9 cellular contexts compared by ENCODE assay signal in the genomic region with DNA sequence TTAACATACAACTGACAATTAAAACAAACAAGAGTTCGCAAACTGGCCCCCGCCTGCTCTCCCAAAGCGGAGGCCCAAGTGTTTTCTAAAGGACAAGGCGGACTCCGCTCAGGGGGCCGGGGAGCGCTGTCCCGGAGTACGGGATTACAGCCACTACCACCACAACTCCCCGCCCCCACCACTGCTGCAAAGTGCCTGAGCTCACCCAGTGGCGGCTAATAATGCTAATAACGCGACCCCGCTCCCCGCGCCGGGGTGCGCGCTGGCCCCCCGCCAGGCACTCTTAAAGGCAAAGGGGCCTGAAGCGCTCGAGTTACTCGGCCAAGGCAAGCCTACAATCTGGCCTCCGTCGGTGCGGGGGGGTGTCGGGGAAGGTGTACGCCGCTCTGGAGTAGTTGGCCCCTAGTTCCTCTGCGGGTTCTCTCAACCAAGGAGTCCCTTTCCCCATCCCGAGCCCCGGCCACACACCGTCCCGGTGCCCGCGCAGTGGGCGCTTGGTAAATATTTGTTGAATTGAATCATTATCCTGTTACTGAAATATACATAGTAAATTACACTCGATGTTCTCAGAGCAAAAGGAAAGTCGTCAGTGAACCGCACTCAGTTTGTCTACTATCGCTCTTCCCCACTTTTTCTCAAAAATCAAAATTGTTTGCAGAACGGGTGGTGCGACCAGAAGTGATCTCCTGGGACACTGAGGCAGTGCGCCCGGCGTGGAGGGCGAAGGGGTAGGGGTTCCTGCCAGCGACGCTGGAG. TPM values are rescaled to one million over a fixed set of nuclear protein-coding genes. Genes with fewer than 3 reads are reported as not detected.
DNase-seq lines count a peak whose midpoint lies in the region; ATAC-seq, FAIRE-seq and TF ChIP-seq lines count a peak whose summit lies in the region.
"Had no signal": no experiment of that assay in that cellular context is flagged by ENCODE, and none has a peak within 500 bp of the region (broad histone marks: within the 10 kb centered on the region; RNA-seq: fewer than 3 reads in every experiment).

No MANE protein-coding gene starts in this region.

- H3K4me1 ChIP-seq in Karpas-422 (ENCODE audit: low read length) (peaks cover 48% of the 10 kb centered on the region), body of pancreas (peaks cover 65% of the 10 kb centered on the region), kidney (ENCODE audit: control insufficient read depth in 1 of 2, insufficient read depth in 1 of 2, low read depth in 1 of 2, low read length in 2 of 2) (peaks cover 4 to 18% of the 10 kb centered on the region in 2 donors), stomach smooth muscle (ENCODE audit: control insufficient read depth, insufficient read depth, low read length) (peaks cover 26% of the 10 kb centered on the region)

- no peak overlapping the region for H2AFZ ChIP-seq in Karpas-422 (ENCODE audit: low read length)

- peak; percentile 47 to 54 (median 48) for TF ChIP-seq POLR2A in body of pancreas (IDR thresholded peaks at IDR 0.05)

- DNase-seq in CD1c-positive myeloid dendritic cell (ENCODE audit: extremely low spot score) (peak; percentile 41), Karpas-422 (peak; percentile 95), body of pancreas (peak; percentile 76 to 85 (median 83)), kidney (peak; percentile 90), NCI-H510A (lab: John Stamatoyannopoulos, UW) (no peak)
- DNase-seq in stimulated activated CD8-positive, alpha-beta memory T cell treated with anti-CD3 and anti-CD28 coated beads, Interleukin-4, amount 100 ng/mL, for 48 hours = no peak

- H3K9me3 ChIP-seq in Karpas-422 (ENCODE audit: low read length) (no peaks in the 10 kb centered on the region), body of pancreas (no peaks in the 10 kb centered on the region), kidney (ENCODE audit: control insufficient read depth in 1 of 2, low read length in 2 of 2) (no peaks in the 10 kb centered on the region), stomach smooth muscle (ENCODE audit: control insufficient read depth in 2 of 2, low read length in 2 of 2) (no peaks in the 10 kb centered on the region)

- H3K4me3 ChIP-seq in Karpas-422 (ENCODE audit: low read length) = peak overlapping the region; percentile 80
- H3K4me3 ChIP-seq in body of pancreas = peak overlapping the region in 1 of 2 donors; percentile 71
- peak overlapping the region; percentile 69 for H3K4me3 ChIP-seq in kidney (ENCODE audit: low read length in 2 of 2)
- peak overlapping the region; percentile 86 to 96 for H3K4me3 ChIP-seq in stomach smooth muscle (ENCODE audit: low read length in 2 of 2)
- H3K4me3 ChIP-seq: K562 had no signal

- peak overlapping the region; percentile 97 for H3K27ac ChIP-seq in Karpas-422 (ENCODE audit: low read length)
- peak overlapping the region; percentile 64 to 88 (median 74) for H3K27ac ChIP-seq in body of pancreas
- peak overlapping the region in 1 of 2 donors; percentile 37 for H3K27ac ChIP-seq in kidney (ENCODE audit: low read depth in 2 of 2, low read length in 2 of 2)
- peak overlapping the region; percentile 6 for H3K27ac ChIP-seq in stomach smooth muscle (ENCODE audit: low read length)

- TF ChIP-seq CTCF in body of pancreas (IDR thresholded peaks at IDR 0.05) (peak in 1 of 7 experiments; percentile 7), kidney (IDR thresholded peaks at IDR 0.05; ENCODE audit: borderline replicate concordance, extremely low read depth, insufficient read depth) (no peak)

- intact Hi-C loops in body of pancreas (cut with DNase I) (no loop called here), kidney (cut with DNase I) (no loop called here)

- H3K27me3 ChIP-seq in Karpas-422 (ENCODE audit: low read length) = no peaks in the 10 kb centered on the region
- no peaks in the 10 kb centered on the region for H3K27me3 ChIP-seq in body of pancreas
- peaks cover 0 to 2% of the 10 kb centered on the region in 2 donors for H3K27me3 ChIP-seq in stomach smooth muscle (ENCODE audit: control insufficient read depth in 1 of 2, insufficient read depth in 2 of 2, low read length in 2 of 2)

- peaks cover 64% of the 10 kb centered on the region for H3K79me2 ChIP-seq in Karpas-422 (ENCODE audit: low read length)

- H3K4me2 ChIP-seq in Karpas-422 (ENCODE audit: low read depth, low read length, poor library complexity, severe bottlenecking) = peak overlapping the region; percentile 87

- FAIRE-seq in kidney (lab: Jason Lieb, UNC) = no peak
- FAIRE-seq: K562 had no signal

- ATAC-seq in body of pancreas = peak; percentile 34
- no peak for ATAC-seq in GM21737 (IDR thresholded peaks at IDR 0.05; ENCODE audit: unreplicated experiment)
- ATAC-seq: K562 had no signal

- H3K9me2 ChIP-seq in Karpas-422 (replicated peaks; ENCODE audit: insufficient read depth, low read length) = no peaks in the 10 kb centered on the region

- WGBS in body of pancreas, 2 donors = 2% methylated on average over 33 to 48 of the region's 49 CpGs

- peaks cover 7% of the 10 kb centered on the region; the same call in 1 of the 2 replicates for H3K36me3 ChIP-seq in Karpas-422 (ENCODE audit: insufficient read depth, low read length)
- H3K36me3 ChIP-seq in body of pancreas (replicated peaks in 1 of 2; ENCODE audit: insufficient read depth in 1 of 2, low read depth in 2 of 2) = no peaks in the 10 kb centered on the region
- H3K36me3 ChIP-seq in kidney (ENCODE audit: control insufficient read depth in 1 of 2, insufficient read depth in 2 of 2, low read length in 2 of 2) = no peaks in the 10 kb centered on the region
- H3K36me3 ChIP-seq in stomach smooth muscle (ENCODE audit: control insufficient read depth in 2 of 2, insufficient read depth in 2 of 2, low read length in 2 of 2) = no peaks in the 10 kb centered on the region

- H3K9ac ChIP-seq in Karpas-422 (ENCODE audit: low read length) = peak overlapping the region; percentile 96
- H3K9ac ChIP-seq in kidney (ENCODE audit: low read length in 2 of 2) = peak overlapping the region; percentile 24 to 27
- peak overlapping the region; percentile 55 to 77 for H3K9ac ChIP-seq in stomach smooth muscle (ENCODE audit: low read length in 2 of 2)

- H4K20me1 ChIP-seq in Karpas-422 (ENCODE audit: insufficient read depth, low read depth, low read length) = peaks cover 19% of the 10 kb centered on the region; the same call in 1 of the 2 replicates

RNA-seq across cellular contexts. Expression of a gene that starts 0.8 kb away (rescaled TPM):
- total RNA-seq in Karpas-422 (2014; rRNA removed; shearing (Covaris generic); ENCODE audit: low replicate concordance) = 55.8 and 69.6 TPM in 2 replicates
- 10 to 100 TPM in 1 of 2 donors, 1 to 10 TPM in 1; 5.9 to 15.0 TPM for total RNA-seq in body of pancreas
- 9.9 TPM for total RNA-seq in kidney
- 0.67 TPM for polyA plus RNA-seq in kidney (ENCODE audit: insufficient read depth, low read depth, low replicate concordance)
- polyA plus RNA-seq: K562 had no signal

Comparison
In these comparisons a context has a peak if more than half of its experiments do, and no peak if none do; other contexts are left out.
1. DNase-seq: peak in CD1c-positive myeloid dendritic cell (single experiment), Karpas-422 (single experiment), body of pancreas (4 of 4) and kidney (single experiment); none in stimulated activated CD8-positive, alpha-beta memory T cell treated with anti-CD3 and anti-CD28 coated beads, Interleukin-4, amount 100 ng/mL, for 48 hours (single experiment) and NCI-H510A (single experiment).
2. H3K9ac ChIP-seq: peak in every context shown above with its lines; median percentile 96 in Karpas-422; 66 in stomach smooth muscle; 26 in kidney.